ENCODE assay signal across 19 cellular contexts in the genomic region with DNA sequence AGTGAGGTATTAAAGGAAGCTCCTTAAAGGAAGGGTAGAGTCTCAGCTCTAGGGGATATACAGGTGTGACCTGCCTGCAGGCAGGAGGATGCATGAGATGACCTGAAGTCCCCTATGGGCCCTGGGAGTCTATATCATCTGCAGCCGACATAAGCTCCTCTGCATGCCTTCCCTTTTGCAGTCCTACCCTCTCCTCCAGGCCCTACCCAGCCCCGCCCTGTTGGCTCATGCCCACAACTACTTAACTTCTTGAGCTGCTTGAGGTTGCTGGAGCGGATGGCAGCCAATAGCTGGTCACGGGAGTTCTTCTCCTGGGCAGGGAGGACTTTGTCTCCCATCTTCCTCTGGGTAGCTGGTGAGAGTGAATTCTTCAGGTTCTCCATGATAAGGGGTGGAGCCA. TPM values are rescaled to one million over a fixed set of nuclear protein-coding genes. Genes with fewer than 3 reads are reported as not detected.
"Had no signal": no experiment of that assay in that cellular context is flagged by ENCODE, and none has a peak within 500 bp of the region (broad histone marks: within the 10 kb centered on the region; RNA-seq: fewer than 3 reads in every experiment).

No MANE protein-coding gene starts in this region.

- H3K36me3 Mint-ChIP-seq: WTC11 had no signal

- H3K79me2 ChIP-seq: parathyroid adenoma had no signal

- H3K9ac ChIP-seq: parathyroid adenoma had no signal

- H3K4me1 ChIP-seq: body of pancreas, parathyroid adenoma had no signal

- H3K27ac Mint-ChIP-seq: activated CD8-positive, alpha-beta T cell treated with anti-CD3 and anti-CD28 coated beads, Interleukin-2, amount 10 ng/mL, durations not matched to agents 7 days and 5 days; dendritic cell treated with granulocyte-macrophage colony-stimulating factor and Interleukin-4, amounts not matched to agents 40 ng/mL and 50 ng/mL, for 4 days; T-helper 1 cell treated with Interleukin-12 subunit alpha and Interleukin-12 subunit beta and Interleukin-4 antibody, amounts not matched to agents 30 μg/mL and 1 μg/mL, for 36 hours; WTC11 had no signal

- H3K27ac ChIP-seq: body of pancreas, parathyroid adenoma, upper lobe of left lung had no signal

- FAIRE-seq: small intestine had no signal

- DNase-seq: activated CD4-positive, alpha-beta T cell treated with anti-CD3 and anti-CD28 coated beads for 48 hours; activated CD8-positive, alpha-beta memory T cell treated with anti-CD3 and anti-CD28 coated beads, Interleukin-2, amount 50 U/mL, for 48 hours; activated CD8-positive, alpha-beta T cell treated with anti-CD3 and anti-CD28 coated beads, Interleukin-2, amount 10 ng/mL, durations not matched to agents 7 days and 5 days; activated naive CD4-positive, alpha-beta T cell treated with anti-CD3 and anti-CD28 coated beads, Interleukin-2, amount 50 U/mL, for 16 hours; adrenal gland; body of pancreas; effector memory CD8-positive, alpha-beta T cell; foreskin fibroblast; head of caudate nucleus; mesendoderm; small intestine had no signal

- H3K4me3 ChIP-seq: adrenal gland, body of pancreas, upper lobe of left lung had no signal

- H3K27me3 ChIP-seq: adrenal gland, body of pancreas, upper lobe of left lung had no signal

- H3K4me3 Mint-ChIP-seq: activated CD8-positive, alpha-beta T cell treated with anti-CD3 and anti-CD28 coated beads, Interleukin-2, amount 10 ng/mL, durations not matched to agents 7 days and 5 days; central memory CD8-positive, alpha-beta T cell; dendritic cell treated with granulocyte-macrophage colony-stimulating factor and Interleukin-4, amounts not matched to agents 40 ng/mL and 50 ng/mL, for 4 days; effector memory CD8-positive, alpha-beta T cell; neural crest cell; T-helper 1 cell treated with Interleukin-12 subunit alpha and Interleukin-12 subunit beta and Interleukin-4 antibody, amounts not matched to agents 30 μg/mL and 1 μg/mL, for 36 hours; WTC11 had no signal

- H2AFZ ChIP-seq: parathyroid adenoma had no signal

- H3K9me3 ChIP-seq: adrenal gland, body of pancreas, upper lobe of left lung had no signal

- ATAC-seq: activated CD8-positive, alpha-beta T cell treated with anti-CD3 and anti-CD28 coated beads, Interleukin-2, amount 10 ng/mL, durations not matched to agents 7 days and 5 days; body of pancreas; effector memory CD8-positive, alpha-beta T cell; WTC11 had no signal

- H3K9me3 Mint-ChIP-seq: central memory CD8-positive, alpha-beta T cell; dendritic cell treated with granulocyte-macrophage colony-stimulating factor and Interleukin-4, amounts not matched to agents 40 ng/mL and 50 ng/mL, for 4 days; effector memory CD8-positive, alpha-beta T cell; T-helper 1 cell treated with Interleukin-12 subunit alpha and Interleukin-12 subunit beta and Interleukin-4 antibody, amounts not matched to agents 30 μg/mL and 1 μg/mL, for 36 hours; WTC11 had no signal

RNA-seq across cellular contexts. Expression of gene LMOD1, which starts 47.4 kb away (rescaled TPM):
- total RNA-seq: activated CD8-positive, alpha-beta T cell treated with anti-CD3 and anti-CD28 coated beads, Interleukin-2, amount 10 ng/mL, durations not matched to agents 7 days and 5 days; epithelial cell of proximal tubule had no signal
